In the genomic region with DNA sequence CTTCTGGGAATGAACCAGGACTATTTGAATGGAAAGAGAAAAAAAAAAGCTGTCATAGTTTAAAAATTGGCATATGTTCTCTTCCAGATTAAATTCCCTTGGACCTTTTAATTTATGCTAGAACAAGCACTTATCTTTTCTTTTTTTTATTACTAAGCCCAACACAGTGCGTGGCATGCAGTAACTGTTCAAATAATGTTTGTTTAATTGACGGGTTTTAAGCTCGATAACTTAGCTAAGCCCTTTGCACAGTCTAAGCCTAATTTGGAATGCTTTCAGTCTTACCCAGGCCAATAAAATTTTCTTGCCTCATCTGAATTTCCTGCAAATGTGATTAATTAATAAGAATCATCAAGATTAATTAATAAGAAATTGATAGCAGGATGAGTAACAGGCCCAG, we compare ENCODE assay signal across 14 cellular contexts. TPM values are rescaled to one million over a fixed set of nuclear protein-coding genes. Genes with fewer than 3 reads are reported as not detected.
DNase-seq lines count a peak whose midpoint lies in the region; ATAC-seq and TF ChIP-seq lines count a peak whose summit lies in the region.
"Had no signal": no experiment of that assay in that cellular context is flagged by ENCODE, and none has a peak within 500 bp of the region (broad histone marks: within the 10 kb centered on the region; RNA-seq: fewer than 3 reads in every experiment).

No MANE protein-coding gene starts in this region.

- no peaks in the 10 kb centered on the region for H4K20me1 ChIP-seq in BLaER1 treated with 17β-estradiol and CSF1 and Interleukin-3, amounts not matched to agents 10 nM and 100 nM
- no peaks in the 10 kb centered on the region for H4K20me1 ChIP-seq in PC-3 (ENCODE audit: low read length)

- CTCF ChIA-PET in PC-3 (lab: Charles Lee) (no interaction called here), RWPE1 (lab: Yijun Ruan, JAX) (no interaction called here)

- WGBS in body of pancreas, 2 donors: 8 to 19% methylated on average over 3 of the region's 3 CpGs
- WGBS in psoas muscle, 3 donors: 71 to 94% (median 76%) methylated on average over 3 of the region's 3 CpGs
- 76 to 91% methylated on average over 3 of the region's 3 CpGs for WGBS in lower leg skin, 2 donors

- H3K4me2 ChIP-seq in BLaER1 treated with 17β-estradiol and CSF1 and Interleukin-3, amounts not matched to agents 10 nM and 100 nM: peak overlapping the region in 5 of 11 experiments; percentile 76 to 91 (median 81); a peak in 9 of 22 replicates
- H3K4me2 ChIP-seq in PC-3 (ENCODE audit: low read length): no peak overlapping the region
- H3K4me2 ChIP-seq: KMS-11 had no signal

- peak overlapping the region in 8 of 11 experiments; percentile 75 to 89 (median 84); a peak in 13 of 22 replicates for H3K27ac ChIP-seq in BLaER1 treated with 17β-estradiol and CSF1 and Interleukin-3, amounts not matched to agents 10 nM and 100 nM
- H3K27ac ChIP-seq in PC-3 (ENCODE audit: low read length) (peak overlapping the region; percentile 100), body of pancreas (peak overlapping the region in 3 of 4 donors; percentile 91 to 95 (median 91)), psoas muscle (peak overlapping the region; percentile 96), RWPE1 (no peak overlapping the region)
- H3K27ac ChIP-seq: KMS-11, SJCRH30 had no signal

- POLR2A ChIA-PET in PC-3 (lab: Charles Lee; ENCODE audit: unreplicated experiment) (no interaction called here), RWPE1 (lab: Yijun Ruan, JAX; ENCODE audit: low non-redundant PET) (no interaction called here)

- TF ChIP-seq CTCF in PC-3 (conservative IDR thresholded peaks at IDR 0.05; ENCODE audit: low read depth, low read length) (no peak), body of pancreas (IDR thresholded peaks at IDR 0.05) (no peak), psoas muscle (IDR thresholded peaks at IDR 0.05) (no peak), RWPE1 (conservative IDR thresholded peaks at IDR 0.05; ENCODE audit: low read depth) (no peak), lower leg skin (IDR thresholded peaks at IDR 0.05) (no peak)

- no peaks in the 10 kb centered on the region for H3K9me2 ChIP-seq in PC-3 (replicated peaks; ENCODE audit: low read length)

- no TSS peak for BruUV-seq in PC-3 (replicated peaks; lab: Mats Ljungman, UMichigan)

- intact Hi-C loops in PC-3 (cut with micrococcal nuclease): loop anchor here (2.0 kb wide), 1 partner anchor 51 kb away; no protein-coding TSS in a partner anchor
- intact Hi-C loops in body of pancreas (cut with DNase I): no loop called here
- intact Hi-C loops in psoas muscle (cut with DNase I): no loop called here
- intact Hi-C loops in lower leg skin (cut with DNase I; ENCODE audit: low total_unique reads): no loop called here

- no peaks in the 10 kb centered on the region for H3K79me2 ChIP-seq in PC-3 (ENCODE audit: low read length)

- no peaks in the 10 kb centered on the region for H3K9me3 ChIP-seq in BLaER1 treated with 17β-estradiol and CSF1 and Interleukin-3, amounts not matched to agents 10 nM and 100 nM (replicated peaks in 1 of 11)
- no peaks in the 10 kb centered on the region for H3K9me3 ChIP-seq in PC-3 (ENCODE audit: low read length)
- no peaks in the 10 kb centered on the region for H3K9me3 ChIP-seq in body of pancreas
- no peaks in the 10 kb centered on the region for H3K9me3 ChIP-seq in psoas muscle
- H3K9me3 ChIP-seq: SJCRH30 had no signal

- no peak for DNase-seq in PC-3
- peak in 1 of 4 donors; percentile 32 for DNase-seq in body of pancreas
- no peak for DNase-seq in psoas muscle
- no peak for DNase-seq in RWPE1 (ENCODE audit: low spot score)
- DNase-seq in lower leg skin (ENCODE audit: low spot score in 2 of 2): no peak
- DNase-seq: H7, NCI-H1417, NCI-H187, NCI-H2107, NCI-H226, SJCRH30 had no signal

- H3F3A ChIP-seq in PC-3 (ENCODE audit: low read length, unreplicated experiment): peaks cover 7% of the 10 kb centered on the region

- H3K36me3 ChIP-seq in BLaER1 treated with 17β-estradiol and CSF1 and Interleukin-3, amounts not matched to agents 10 nM and 100 nM: peaks cover 0 to 14% (median 0%) of the 10 kb centered on the region in 11 experiments; a peak in 2 of 22 replicates
- H3K36me3 ChIP-seq in PC-3 (ENCODE audit: low read depth, low read length): no peaks in the 10 kb centered on the region
- H3K36me3 ChIP-seq in body of pancreas (replicated peaks in 1 of 2; ENCODE audit: insufficient read depth in 1 of 2, low read depth in 2 of 2): peaks cover 0 to 2% of the 10 kb centered on the region in 2 donors
- H3K36me3 ChIP-seq in psoas muscle (ENCODE audit: insufficient read depth in 1 of 2, low read depth in 1 of 2): peaks cover 0 to 36% of the 10 kb centered on the region in 2 donors
- H3K36me3 ChIP-seq: SJCRH30 had no signal

- H2AFZ ChIP-seq in PC-3 (ENCODE audit: low read length): no peak overlapping the region

- no peak overlapping the region; a peak in 1 of 22 replicates for H3K9ac ChIP-seq in BLaER1 treated with 17β-estradiol and CSF1 and Interleukin-3, amounts not matched to agents 10 nM and 100 nM
- H3K9ac ChIP-seq in PC-3 (ENCODE audit: low read length): peak overlapping the region; percentile 84
- H3K9ac ChIP-seq: KMS-11 had no signal

- H3K27me3 ChIP-seq in BLaER1 treated with 17β-estradiol and CSF1 and Interleukin-3, amounts not matched to agents 10 nM and 100 nM: no peaks in the 10 kb centered on the region
- no peaks in the 10 kb centered on the region for H3K27me3 ChIP-seq in PC-3 (ENCODE audit: low read length)
- no peaks in the 10 kb centered on the region for H3K27me3 ChIP-seq in body of pancreas
- H3K27me3 ChIP-seq in psoas muscle (ENCODE audit: insufficient read depth in 3 of 3, low read length in 2 of 3): no peaks in the 10 kb centered on the region
- H3K27me3 ChIP-seq: SJCRH30 had no signal

- no peak overlapping the region for H3K4me3 ChIP-seq in BLaER1 treated with 17β-estradiol and CSF1 and Interleukin-3, amounts not matched to agents 10 nM and 100 nM
- no peak overlapping the region for H3K4me3 ChIP-seq in PC-3 (ENCODE audit: low read length)
- no peak overlapping the region for H3K4me3 ChIP-seq in body of pancreas
- H3K4me3 ChIP-seq in psoas muscle: no peak overlapping the region
- no peak overlapping the region for H3K4me3 ChIP-seq in lower leg skin (ENCODE audit: low read depth, poor library complexity, severe bottlenecking)
- H3K4me3 ChIP-seq: SJCRH30 had no signal

- H3K4me1 ChIP-seq in BLaER1 treated with 17β-estradiol and CSF1 and Interleukin-3, amounts not matched to agents 10 nM and 100 nM: peaks cover 0 to 77% (median 34%) of the 10 kb centered on the region in 10 experiments; a peak in 17 of 20 replicates
- H3K4me1 ChIP-seq in PC-3 (ENCODE audit: insufficient read depth, low read length): peaks cover 42% of the 10 kb centered on the region
- peaks cover 61% of the 10 kb centered on the region for H3K4me1 ChIP-seq in body of pancreas
- H3K4me1 ChIP-seq in psoas muscle: peaks cover 27% of the 10 kb centered on the region
- H3K4me1 ChIP-seq: SJCRH30 had no signal

- ATAC-seq in PC-3 (no peak), body of pancreas (peak; percentile 25), psoas muscle (no peak), GM18868 (IDR thresholded peaks at IDR 0.05; ENCODE audit: unreplicated experiment) (no peak)

- TF ChIP-seq POLR2A in body of pancreas (IDR thresholded peaks at IDR 0.05) (no peak), lower leg skin (IDR thresholded peaks at IDR 0.05) (no peak)

RNA-seq across cellular contexts. Expression of a gene that starts 39.3 kb away (rescaled TPM):
- total RNA-seq in PC-3 (2014; rRNA removed) (12.8 and 16.2 TPM in 2 replicates), body of pancreas (10 to 100 TPM; 37.9 to 49.4 TPM), psoas muscle (10 to 100 TPM; 19.2 to 36.4 (median 27.9) TPM), lower leg skin (10 to 100 TPM; 15.1 to 26.5 (median 18.2) TPM)
- 10 to 100 TPM; 13.0 to 24.6 (median 24.0) TPM for polyA plus RNA-seq in psoas muscle
